ENCODE assay signal across 11 cellular contexts in genomic region chr5:134027203-134027582, GRCh38.
"Had no signal": no experiment of that assay in that cellular context is flagged by ENCODE, and none has a peak within 500 bp of the region (broad histone marks: within the 10 kb centered on the region; RNA-seq: fewer than 3 reads in every experiment).

No MANE protein-coding gene starts in this region.

- H3K27me3 ChIP-seq: ascending aorta, breast epithelium, cardiac muscle cell, dorsolateral prefrontal cortex, foreskin keratinocyte had no signal

- H3K4me3 ChIP-seq: ascending aorta, breast epithelium, cardiac muscle cell, coronary artery, dorsolateral prefrontal cortex, esophagus muscularis mucosa, gastroesophageal sphincter had no signal

- H3K36me3 ChIP-seq: ascending aorta, breast epithelium, cardiac muscle cell, esophagus muscularis mucosa, gastroesophageal sphincter had no signal

- DNase-seq: activated CD8-positive, alpha-beta memory T cell treated with anti-CD3 and anti-CD28 coated beads, Interleukin-2, amount 10 ng/mL, durations not matched to agents 7 days and 5 days; activated naive CD8-positive, alpha-beta T cell treated with anti-CD3 and anti-CD28 coated beads, Interleukin-2, amount 10 ng/mL, durations not matched to agents 7 days and 5 days; T1000 had no signal

- ATAC-seq: gastroesophageal sphincter had no signal

- H3K9me3 ChIP-seq: ascending aorta, breast epithelium, esophagus muscularis mucosa, gastroesophageal sphincter had no signal

- H3K27ac ChIP-seq: ascending aorta, breast epithelium, cardiac muscle cell, coronary artery, dorsolateral prefrontal cortex, esophagus muscularis mucosa, foreskin keratinocyte, gastroesophageal sphincter had no signal

- H3K4me1 ChIP-seq: ascending aorta, breast epithelium, esophagus muscularis mucosa, gastroesophageal sphincter had no signal
